In genomic region chr10:132861116-132861691, GRCh38 we compare ENCODE assay signal across 1 cellular context.
TF ChIP-seq lines count a peak whose summit lies in the region.

No MANE protein-coding gene starts in this region.

TF ChIP-seq in GM23338, 12 proteins besides CTCF, POLR2A, EP300 and RAD21 (continued from another document):
- TF ChIP-seq, protein P1, sequence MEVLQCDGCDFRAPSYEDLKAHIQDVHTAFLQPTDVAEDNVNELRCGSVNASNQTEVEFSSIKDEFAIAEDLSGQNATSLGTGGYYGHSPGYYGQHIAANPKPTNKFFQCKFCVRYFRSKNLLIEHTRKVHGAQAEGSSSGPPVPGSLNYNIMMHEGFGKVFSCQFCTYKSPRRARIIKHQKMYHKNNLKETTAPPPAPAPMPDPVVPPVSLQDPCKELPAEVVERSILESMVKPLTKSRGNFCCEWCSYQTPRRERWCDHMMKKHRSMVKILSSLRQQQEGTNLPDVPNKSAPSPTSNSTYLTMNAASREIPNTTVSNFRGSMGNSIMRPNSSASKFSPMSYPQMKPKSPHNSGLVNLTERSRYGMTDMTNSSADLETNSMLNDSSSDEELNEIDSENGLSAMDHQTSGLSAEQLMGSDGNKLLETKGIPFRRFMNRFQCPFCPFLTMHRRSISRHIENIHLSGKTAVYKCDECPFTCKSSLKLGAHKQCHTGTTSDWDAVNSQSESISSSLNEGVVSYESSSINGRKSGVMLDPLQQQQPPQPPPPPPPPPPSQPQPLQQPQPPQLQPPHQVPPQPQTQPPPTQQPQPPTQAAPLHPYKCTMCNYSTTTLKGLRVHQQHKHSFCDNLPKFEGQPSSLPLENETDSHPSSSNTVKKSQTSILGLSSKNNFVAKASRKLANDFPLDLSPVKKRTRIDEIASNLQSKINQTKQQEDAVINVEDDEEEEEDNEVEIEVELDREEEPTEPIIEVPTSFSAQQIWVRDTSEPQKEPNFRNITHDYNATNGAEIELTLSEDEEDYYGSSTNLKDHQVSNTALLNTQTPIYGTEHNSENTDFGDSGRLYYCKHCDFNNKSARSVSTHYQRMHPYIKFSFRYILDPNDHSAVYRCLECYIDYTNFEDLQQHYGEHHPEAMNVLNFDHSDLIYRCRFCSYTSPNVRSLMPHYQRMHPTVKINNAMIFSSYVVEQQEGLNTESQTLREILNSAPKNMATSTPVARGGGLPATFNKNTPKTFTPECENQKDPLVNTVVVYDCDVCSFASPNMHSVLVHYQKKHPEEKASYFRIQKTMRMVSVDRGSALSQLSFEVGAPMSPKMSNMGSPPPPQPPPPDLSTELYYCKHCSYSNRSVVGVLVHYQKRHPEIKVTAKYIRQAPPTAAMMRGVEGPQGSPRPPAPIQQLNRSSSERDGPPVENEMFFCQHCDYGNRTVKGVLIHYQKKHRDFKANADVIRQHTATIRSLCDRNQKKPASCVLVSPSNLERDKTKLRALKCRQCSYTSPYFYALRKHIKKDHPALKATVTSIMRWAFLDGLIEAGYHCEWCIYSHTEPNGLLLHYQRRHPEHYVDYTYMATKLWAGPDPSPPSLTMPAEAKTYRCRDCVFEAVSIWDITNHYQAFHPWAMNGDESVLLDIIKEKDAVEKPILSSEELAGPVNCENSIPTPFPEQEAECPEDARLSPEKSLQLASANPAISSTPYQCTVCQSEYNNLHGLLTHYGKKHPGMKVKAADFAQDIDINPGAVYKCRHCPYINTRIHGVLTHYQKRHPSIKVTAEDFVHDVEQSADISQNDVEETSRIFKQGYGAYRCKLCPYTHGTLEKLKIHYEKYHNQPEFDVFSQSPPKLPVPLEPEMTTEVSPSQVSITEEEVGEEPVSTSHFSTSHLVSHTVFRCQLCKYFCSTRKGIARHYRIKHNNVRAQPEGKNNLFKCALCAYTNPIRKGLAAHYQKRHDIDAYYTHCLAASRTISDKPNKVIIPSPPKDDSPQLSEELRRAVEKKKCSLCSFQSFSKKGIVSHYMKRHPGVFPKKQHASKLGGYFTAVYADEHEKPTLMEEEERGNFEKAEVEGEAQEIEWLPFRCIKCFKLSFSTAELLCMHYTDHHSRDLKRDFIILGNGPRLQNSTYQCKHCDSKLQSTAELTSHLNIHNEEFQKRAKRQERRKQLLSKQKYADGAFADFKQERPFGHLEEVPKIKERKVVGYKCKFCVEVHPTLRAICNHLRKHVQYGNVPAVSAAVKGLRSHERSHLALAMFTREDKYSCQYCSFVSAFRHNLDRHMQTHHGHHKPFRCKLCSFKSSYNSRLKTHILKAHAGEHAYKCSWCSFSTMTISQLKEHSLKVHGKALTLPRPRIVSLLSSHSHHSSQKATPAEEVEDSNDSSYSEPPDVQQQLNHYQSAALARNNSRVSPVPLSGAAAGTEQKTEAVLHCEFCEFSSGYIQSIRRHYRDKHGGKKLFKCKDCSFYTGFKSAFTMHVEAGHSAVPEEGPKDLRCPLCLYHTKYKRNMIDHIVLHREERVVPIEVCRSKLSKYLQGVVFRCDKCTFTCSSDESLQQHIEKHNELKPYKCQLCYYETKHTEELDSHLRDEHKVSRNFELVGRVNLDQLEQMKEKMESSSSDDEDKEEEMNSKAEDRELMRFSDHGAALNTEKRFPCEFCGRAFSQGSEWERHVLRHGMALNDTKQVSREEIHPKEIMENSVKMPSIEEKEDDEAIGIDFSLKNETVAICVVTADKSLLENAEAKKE (CRISPR knock-in tag; IDR thresholded peaks at IDR 0.05) = no peak
- TF ChIP-seq ZNF114 (CRISPR knock-in tag; IDR thresholded peaks at IDR 0.05) = no peak
- no peak for TF ChIP-seq ZNF331 (CRISPR knock-in tag; IDR thresholded peaks at IDR 0.05; ENCODE audit: low read depth)
